In genomic region chr5:95913663-95914062, GRCh38 we compare ENCODE assay signal across 15 cellular contexts.
"Had no signal": no experiment of that assay in that cellular context is flagged by ENCODE, and none has a peak within 500 bp of the region (broad histone marks: within the 10 kb centered on the region; RNA-seq: fewer than 3 reads in every experiment).

No MANE protein-coding gene starts in this region.

- ATAC-seq: body of pancreas; natural killer cell treated with Interleukin-12 subunit alpha and Interleukin-12 subunit beta and Interleukin-15 and Interleukin-18, amount 100 ng/mL, for 72 hours; stimulated activated naive CD8-positive, alpha-beta T cell treated with anti-CD3 and anti-CD28 coated beads, Interleukin-15, amount 100 ng/mL, for 72 hours; upper lobe of right lung had no signal

- H3K27me3 ChIP-seq: body of pancreas, colonic mucosa, upper lobe of right lung had no signal

- H3K36me3 ChIP-seq: colonic mucosa had no signal

- H3K9me3 ChIP-seq: body of pancreas, colonic mucosa, upper lobe of right lung had no signal

- H3K4me1 ChIP-seq: colonic mucosa had no signal

- H3K27ac ChIP-seq: body of pancreas, colonic mucosa, upper lobe of right lung had no signal

- H3K4me3 ChIP-seq: body of pancreas, colonic mucosa, upper lobe of right lung had no signal

- DNase-seq: activated CD4-positive, alpha-beta T cell treated with anti-CD3 and anti-CD28 coated beads, Interleukin-2, amount 50 U/mL, for 1 hour; activated CD4-positive, CD25-positive, alpha-beta regulatory T cell; activated CD8-positive, alpha-beta memory T cell treated with anti-CD3 and anti-CD28 coated beads for 24 hours; activated naive CD8-positive, alpha-beta T cell treated with anti-CD3 and anti-CD28 coated beads for 36 hours; amygdala; body of pancreas; central memory CD4-positive, alpha-beta T cell; colonic mucosa; foreskin fibroblast; glutamatergic neuron; kidney glomerular epithelial cell; stimulated activated CD4-positive, alpha-beta T cell treated with anti-CD3 and anti-CD28 coated beads, Interleukin-1b, Interleukin-23, amount 100 ng/mL, for 48 hours; stimulated activated naive CD8-positive, alpha-beta T cell treated with anti-CD3 and anti-CD28 coated beads, Interleukin-15, amount 100 ng/mL, for 72 hours; upper lobe of right lung had no signal
